In the genomic region with DNA sequence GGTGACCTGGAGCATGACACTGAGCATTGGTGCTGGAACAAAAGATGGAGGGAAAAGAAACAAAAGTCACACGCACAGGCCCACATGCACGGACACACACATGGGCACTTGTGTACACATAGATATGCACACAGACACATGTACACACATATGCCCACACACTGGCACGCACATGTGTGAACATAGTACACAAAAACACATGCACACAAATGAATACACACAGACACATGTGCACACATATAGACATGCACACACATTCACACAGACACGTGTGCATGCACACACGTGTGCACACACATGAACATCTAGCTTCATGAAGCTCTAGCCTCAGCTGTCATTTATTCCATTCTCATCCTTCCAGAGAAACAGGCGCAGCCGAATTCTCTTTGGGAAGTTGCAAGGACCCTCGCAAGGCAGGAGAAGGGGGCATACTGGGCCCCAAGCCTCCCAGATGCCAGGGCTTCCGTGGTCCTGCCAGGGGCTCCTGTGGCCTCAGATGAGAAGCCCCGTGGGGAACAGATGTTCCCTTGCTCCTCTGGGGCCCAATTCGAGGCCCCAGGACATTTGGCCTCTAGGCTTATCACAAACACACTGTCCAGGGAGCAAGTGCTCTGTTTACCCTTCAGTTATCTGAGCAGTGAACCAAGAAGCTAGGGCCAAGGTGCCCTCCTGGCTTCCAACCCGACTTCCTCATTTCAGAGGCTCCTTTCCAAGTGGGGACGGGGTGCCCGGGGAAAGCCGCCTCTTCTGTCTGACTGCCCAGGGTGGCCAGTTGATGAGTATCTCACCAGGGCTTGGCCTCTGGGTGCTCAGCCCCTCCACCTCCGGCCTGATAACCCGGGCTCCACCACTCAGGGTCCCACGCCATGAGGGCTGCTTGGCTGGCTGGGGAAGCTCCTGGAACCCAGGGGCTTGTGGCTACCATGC, we compare ENCODE assay signal across 20 cellular contexts.
"Had no signal": no experiment of that assay in that cellular context is flagged by ENCODE, and none has a peak within 500 bp of the region (broad histone marks: within the 10 kb centered on the region; RNA-seq: fewer than 3 reads in every experiment).

No MANE protein-coding gene starts in this region.

- H3K36me3 Mint-ChIP-seq: T-cell had no signal

- H3K27ac Mint-ChIP-seq: activated CD4-positive, alpha-beta T cell treated with anti-CD3 and anti-CD28 coated beads, Interleukin-2, amount 10 ng/mL, durations not matched to agents 7 days and 5 days; activated CD8-positive, alpha-beta T cell treated with anti-CD3 and anti-CD28 coated beads, Interleukin-2, amount 10 ng/mL, durations not matched to agents 7 days and 5 days; activated naive CD4-positive, alpha-beta T cell treated with anti-CD3 and anti-CD28 coated beads for 36 hours; activated T-cell treated with anti-CD3 and anti-CD28 coated beads, Interleukin-2, amount 50 U/mL, for 24 hours; naive thymus-derived CD8-positive, alpha-beta T cell; T-cell had no signal

- H3K27me3 Mint-ChIP-seq: activated CD4-positive, alpha-beta T cell treated with anti-CD3 and anti-CD28 coated beads, Interleukin-2, amount 10 ng/mL, durations not matched to agents 7 days and 5 days had no signal

- H3K4me1 Mint-ChIP-seq: activated CD4-positive, alpha-beta T cell treated with anti-CD3 and anti-CD28 coated beads, Interleukin-2, amount 10 ng/mL, durations not matched to agents 7 days and 5 days; naive thymus-derived CD8-positive, alpha-beta T cell; T-cell had no signal

- H3K4me3 ChIP-seq: esophagus muscularis mucosa, gastroesophageal sphincter, heart left ventricle, skin epidermis, suprapubic skin, upper lobe of right lung had no signal

- H3K27me3 ChIP-seq: upper lobe of right lung had no signal

- H3K4me1 ChIP-seq: suprapubic skin, upper lobe of right lung had no signal

- H3K9me3 ChIP-seq: suprapubic skin, upper lobe of right lung had no signal

- FAIRE-seq: endothelial cell of umbilical vein had no signal

- ATAC-seq: activated CD8-positive, alpha-beta T cell treated with anti-CD3 and anti-CD28 coated beads, Interleukin-2, amount 10 ng/mL, durations not matched to agents 7 days and 5 days; gastroesophageal sphincter; naive thymus-derived CD8-positive, alpha-beta T cell; SK-N-SH treated with all-trans-retinoic acid at 6 μM for 48 hours; stimulated activated naive CD8-positive, alpha-beta T cell treated with anti-CD3 and anti-CD28 coated beads, Interleukin-15, Interleukin-2, amounts not matched to agents 100 U/mL and 50 U/mL, for 24 hours; T-cell had no signal

- DNase-seq: activated CD4-positive, alpha-beta T cell treated with anti-CD3 and anti-CD28 coated beads, Interleukin-2, amount 10 ng/mL, durations not matched to agents 7 days and 5 days; activated CD8-positive, alpha-beta T cell treated with anti-CD3 and anti-CD28 coated beads, Interleukin-2, amount 10 ng/mL, durations not matched to agents 7 days and 5 days; activated naive CD4-positive, alpha-beta T cell treated with anti-CD3 and anti-CD28 coated beads for 36 hours; activated T-cell treated with anti-CD3 and anti-CD28 coated beads, Interleukin-2, amount 50 U/mL, for 24 hours; dermis blood vessel endothelial cell; effector memory CD4-positive, alpha-beta T cell; heart left ventricle; mesendoderm; naive thymus-derived CD8-positive, alpha-beta T cell; nucleus accumbens; right cardiac atrium; stimulated activated naive CD8-positive, alpha-beta T cell treated with anti-CD3 and anti-CD28 coated beads, Interleukin-15, Interleukin-2, amounts not matched to agents 100 U/mL and 50 U/mL, for 24 hours; T-cell; upper lobe of right lung had no signal

- H3K36me3 ChIP-seq: esophagus muscularis mucosa, gastroesophageal sphincter, heart left ventricle, suprapubic skin, upper lobe of right lung had no signal

- H3K27ac ChIP-seq: esophagus muscularis mucosa, gastroesophageal sphincter, skin epidermis, suprapubic skin, upper lobe of right lung had no signal

- H3K4me3 Mint-ChIP-seq: activated CD4-positive, alpha-beta T cell treated with anti-CD3 and anti-CD28 coated beads, Interleukin-2, amount 10 ng/mL, durations not matched to agents 7 days and 5 days; activated CD8-positive, alpha-beta T cell treated with anti-CD3 and anti-CD28 coated beads, Interleukin-2, amount 10 ng/mL, durations not matched to agents 7 days and 5 days; activated naive CD4-positive, alpha-beta T cell treated with anti-CD3 and anti-CD28 coated beads for 36 hours; activated T-cell treated with anti-CD3 and anti-CD28 coated beads, Interleukin-2, amount 50 U/mL, for 24 hours; naive thymus-derived CD8-positive, alpha-beta T cell; T-cell had no signal

- H3K9me3 Mint-ChIP-seq: activated naive CD4-positive, alpha-beta T cell treated with anti-CD3 and anti-CD28 coated beads for 36 hours had no signal
